In the genomic region with DNA sequence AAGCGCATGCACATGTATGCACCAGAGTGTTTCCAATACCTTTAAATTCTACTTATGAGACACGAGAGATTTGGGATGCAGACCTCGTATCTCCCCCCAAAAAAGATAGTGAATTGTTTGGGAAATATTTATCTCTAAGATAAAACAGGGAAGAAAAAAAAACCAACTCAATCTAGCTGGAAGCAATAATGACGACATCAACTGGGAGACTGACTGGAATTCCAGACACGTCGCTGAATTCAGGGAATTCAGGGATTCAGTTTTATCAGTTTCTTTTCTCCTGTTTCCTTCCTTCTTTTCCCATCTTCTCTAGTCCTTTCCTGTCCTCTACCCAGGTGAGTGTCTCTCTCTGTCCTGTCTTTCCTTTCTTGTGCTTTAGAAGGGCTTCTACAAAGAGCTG, we compare ENCODE assay signal across 27 cellular contexts.
"Had no signal": no experiment of that assay in that cellular context is flagged by ENCODE, and none has a peak within 500 bp of the region (broad histone marks: within the 10 kb centered on the region; RNA-seq: fewer than 3 reads in every experiment).

No MANE protein-coding gene starts in this region.

- H3K36me3 ChIP-seq: esophagus squamous epithelium, gastrocnemius medialis, heart right ventricle, left lung, lower lobe of right lung had no signal

- H3K27me3 ChIP-seq: esophagus squamous epithelium, gastrocnemius medialis, left lung had no signal

- H3K27ac ChIP-seq: coronary artery, dorsolateral prefrontal cortex, epithelial cell of prostate, esophagus squamous epithelium, gastrocnemius medialis, heart right ventricle, left lung, lower lobe of right lung had no signal

- H3K4me3 ChIP-seq: coronary artery, dorsolateral prefrontal cortex, esophagus squamous epithelium, gastrocnemius medialis, heart right ventricle, left lung, lower lobe of right lung had no signal

- ATAC-seq: esophagus mucosa, gastrocnemius medialis, heart right ventricle, left cardiac atrium, left lung, left ventricle myocardium superior, lower lobe of right lung had no signal

- H3K4me1 ChIP-seq: gastrocnemius medialis, heart right ventricle, left lung, lower lobe of right lung had no signal

- FAIRE-seq: colon, endometrium, keratinocyte had no signal

- H3K9me3 ChIP-seq: esophagus squamous epithelium, gastrocnemius medialis, heart right ventricle, left lung, lower lobe of right lung had no signal

- DNase-seq: dermis blood vessel endothelial cell; dorsolateral prefrontal cortex; effector CD4-positive, alpha-beta T cell; effector memory CD4-positive, alpha-beta T cell; endodermal cell; erythroblast; esophagus squamous epithelium; foreskin fibroblast; foreskin melanocyte; gastrocnemius medialis; glutamatergic neuron; head of caudate nucleus; heart right ventricle; hippocampal formation; left cardiac atrium; left lung; left ventricle myocardium superior; lower lobe of right lung; mesenchymal stem cell; midbrain; naive B cell had no signal
